ENCODE assay signal across 8 cellular contexts in genomic region chr5:97838214-97838613, GRCh38.
DNase-seq lines count a peak whose midpoint lies in the region; ATAC-seq and TF ChIP-seq lines count a peak whose summit lies in the region.

No MANE protein-coding gene starts in this region.

- POLR2A ChIA-PET in GM10248 (lab: Yijun Ruan, JAX), result no interaction called here

- intact Hi-C loops in CD14-positive monocyte (cut with micrococcal nuclease), result no loop called here

- peaks cover 0 to 3% (median 0%) of the 10 kb centered on the region in 7 donors for H3K9me3 Mint-ChIP-seq in CD14-positive monocyte
- no peaks in the 10 kb centered on the region for H3K9me3 Mint-ChIP-seq in activated naive CD4-positive, alpha-beta T cell treated with anti-CD3 and anti-CD28 coated beads, Interleukin-2, amount 10 ng/mL, durations not matched to agents 7 days and 5 days

- TF ChIP-seq CTCF in GM10248 (IDR thresholded peaks at IDR 0.05; ENCODE audit: control extremely low read depth, extremely low read depth, low read depth, missing control alignments), result no peak
- TF ChIP-seq CTCF in CD14-positive monocyte (IDR thresholded peaks at IDR 0.05), result no peak

- H3K36me3 Mint-ChIP-seq in CD14-positive monocyte, result no peaks in the 10 kb centered on the region
- no peaks in the 10 kb centered on the region for H3K36me3 Mint-ChIP-seq in activated naive CD4-positive, alpha-beta T cell treated with anti-CD3 and anti-CD28 coated beads, Interleukin-2, amount 10 ng/mL, durations not matched to agents 7 days and 5 days

- CTCF ChIA-PET in GM10248 (lab: Yijun Ruan, JAX), result no interaction called here
- CTCF ChIA-PET in activated naive CD4-positive, alpha-beta T cell treated with anti-CD3 and anti-CD28 coated beads, Interleukin-2, amount 10 ng/mL, durations not matched to agents 7 days and 5 days (lab: Charles Lee), result no interaction called here

- H3K4me3 Mint-ChIP-seq in CD14-positive monocyte, result no peak overlapping the region
- no peak overlapping the region for H3K4me3 Mint-ChIP-seq in activated naive CD4-positive, alpha-beta T cell treated with anti-CD3 and anti-CD28 coated beads, Interleukin-2, amount 10 ng/mL, durations not matched to agents 7 days and 5 days

- no peak overlapping the region for H3K27ac Mint-ChIP-seq in CD14-positive monocyte
- H3K27ac Mint-ChIP-seq in activated naive CD4-positive, alpha-beta T cell treated with anti-CD3 and anti-CD28 coated beads, Interleukin-2, amount 10 ng/mL, durations not matched to agents 7 days and 5 days, result no peak overlapping the region

- H3K4me1 Mint-ChIP-seq in CD14-positive monocyte, result no peaks in the 10 kb centered on the region
- H3K4me1 Mint-ChIP-seq in activated naive CD4-positive, alpha-beta T cell treated with anti-CD3 and anti-CD28 coated beads, Interleukin-2, amount 10 ng/mL, durations not matched to agents 7 days and 5 days, result no peaks in the 10 kb centered on the region

- peak; percentile 6 for DNase-seq in GM10248 (ENCODE audit: extremely low spot score)
- DNase-seq in HT1080 (ENCODE audit: low read depth), result peak; percentile 96
- DNase-seq in dermis blood vessel endothelial cell, result peak; percentile 94
- peak; percentile 37 for DNase-seq in superior temporal gyrus (ENCODE audit: extremely low spot score)
- no peak for DNase-seq in CD14-positive monocyte (ENCODE audit: low spot score)
- no peak for DNase-seq in activated naive CD4-positive, alpha-beta T cell treated with anti-CD3 and anti-CD28 coated beads, Interleukin-2, amount 10 ng/mL, durations not matched to agents 7 days and 5 days
- DNase-seq in NCI-H748 treated with DMSO at 0.1 percent for 48 hours (lab: John Stamatoyannopoulos, UW), result no peak

- H3K27me3 Mint-ChIP-seq in CD14-positive monocyte (ENCODE audit: low read depth in 3 of 3), result no peaks in the 10 kb centered on the region
- no peaks in the 10 kb centered on the region for H3K27me3 Mint-ChIP-seq in activated naive CD4-positive, alpha-beta T cell treated with anti-CD3 and anti-CD28 coated beads, Interleukin-2, amount 10 ng/mL, durations not matched to agents 7 days and 5 days

- peak; percentile 88 for ATAC-seq in GM21717 (IDR thresholded peaks at IDR 0.05; ENCODE audit: unreplicated experiment)

Comparison
In these comparisons a context has a peak if more than half of its experiments do, and no peak if none do; other contexts are left out.
1. DNase-seq: peak in GM10248 (single experiment), HT1080 (single experiment), dermis blood vessel endothelial cell (single experiment) and superior temporal gyrus (single experiment); none in CD14-positive monocyte (single experiment), activated naive CD4-positive, alpha-beta T cell treated with anti-CD3 and anti-CD28 coated beads, Interleukin-2, amount 10 ng/mL, durations not matched to agents 7 days and 5 days (single experiment) and NCI-H748 treated with DMSO at 0.1 percent for 48 hours (single experiment).